Comparison of ENCODE assay signal across 18 cellular contexts in genomic region chr2:189171956-189172609, GRCh38. TPM values are rescaled to one million over a fixed set of nuclear protein-coding genes. Genes with fewer than 3 reads are reported as not detected.
DNase-seq lines count a peak whose midpoint lies in the region; ATAC-seq, FAIRE-seq and TF ChIP-seq lines count a peak whose summit lies in the region.
"Had no signal": no experiment of that assay in that cellular context is flagged by ENCODE, and none has a peak within 500 bp of the region (broad histone marks: within the 10 kb centered on the region; RNA-seq: fewer than 3 reads in every experiment).

No MANE protein-coding gene starts in this region.

- no peak for ATAC-seq in HG03342 (IDR thresholded peaks at IDR 0.05; ENCODE audit: unreplicated experiment)
- ATAC-seq in effector memory CD8-positive, alpha-beta T cell (replicated peaks), result no peak
- ATAC-seq: left colon had no signal

- peak overlapping the region; percentile 1 for H3K4me2 ChIP-seq in astrocyte (ENCODE audit: low read length)

- DNase-seq in NCI-H2227 treated with DMSO at 0.1 percent for 48 hours (lab: John Stamatoyannopoulos, UW) (peak; percentile 55), NCI-H2227 (lab: John Stamatoyannopoulos, UW; ENCODE audit: unreplicated experiment) (no peak), astrocyte (ENCODE audit: low read depth) (no peak), mesothelial cell of epicardium (ENCODE audit: low spot score in 2 of 2, unreplicated experiment in 2 of 2) (no peak), type B pancreatic cell (ENCODE audit: extremely low spot score, unreplicated experiment) (no peak), brain microvascular endothelial cell (no peak)
- no peak for DNase-seq in effector memory CD8-positive, alpha-beta T cell
- DNase-seq: amniotic stem cell; CD4-positive, CD25-positive, alpha-beta regulatory T cell; DMS79; hypothalamus; left colon; NCI-H146; NCI-H524; OCI-M1 had no signal

- no peak for TF ChIP-seq CTCF in astrocyte (IDR thresholded peaks at IDR 0.05; ENCODE audit: insufficient read depth, low read depth, low read length)
- TF ChIP-seq CTCF in mesothelial cell of epicardium (IDR thresholded peaks at IDR 0.05; ENCODE audit: unreplicated experiment), result peak; percentile 36
- peak; percentile 50 for TF ChIP-seq CTCF in type B pancreatic cell (conservative IDR thresholded peaks at IDR 0.05)
- TF ChIP-seq CTCF in brain microvascular endothelial cell (IDR thresholded peaks at IDR 0.05; ENCODE audit: low read depth, low read length, missing control alignments), result no peak

- no peak overlapping the region for H3K27ac Mint-ChIP-seq in astrocyte (ENCODE audit: unreplicated experiment)
- H3K27ac Mint-ChIP-seq in mesothelial cell of epicardium, result no peak overlapping the region
- H3K27ac Mint-ChIP-seq in type B pancreatic cell, result no peak overlapping the region
- H3K27ac Mint-ChIP-seq in effector memory CD8-positive, alpha-beta T cell, result no peak overlapping the region
- H3K27ac Mint-ChIP-seq: CD4-positive, CD25-positive, alpha-beta regulatory T cell had no signal

- H3K4me3 ChIP-seq in astrocyte (ENCODE audit: insufficient read depth, low read depth, low read length), result no peak overlapping the region
- no peak overlapping the region for H3K4me3 ChIP-seq in brain microvascular endothelial cell (ENCODE audit: low read depth, low read length)
- H3K4me3 ChIP-seq: esophagus muscularis mucosa had no signal

- in situ Hi-C loops in brain microvascular endothelial cell (cut with HindIII; ENCODE audit: low pct_ligation_motif_present, low sequenced_read_pairs), result no loop called here

- peaks cover 68% of the 10 kb centered on the region for H4K20me1 ChIP-seq in astrocyte (ENCODE audit: insufficient read depth, low read length)

- H2AFZ ChIP-seq in astrocyte (ENCODE audit: low read depth, low read length), result no peak overlapping the region

- H3K4me3 Mint-ChIP-seq in astrocyte (ENCODE audit: unreplicated experiment) (no peak overlapping the region), mesothelial cell of epicardium (no peak overlapping the region), type B pancreatic cell (no peak overlapping the region)
- no peak overlapping the region for H3K4me3 Mint-ChIP-seq in effector memory CD8-positive, alpha-beta T cell
- H3K4me3 Mint-ChIP-seq: CD4-positive, CD25-positive, alpha-beta regulatory T cell had no signal

- FAIRE-seq in astrocyte (lab: Jason Lieb, UNC), result no peak

- H3K9me3 ChIP-seq in astrocyte (ENCODE audit: insufficient read depth, low read depth, low read length), result no peaks in the 10 kb centered on the region

- H3K9me3 Mint-ChIP-seq in astrocyte (ENCODE audit: unreplicated experiment) (no peaks in the 10 kb centered on the region), mesothelial cell of epicardium (no peaks in the 10 kb centered on the region), type B pancreatic cell (no peaks in the 10 kb centered on the region)
- H3K9me3 Mint-ChIP-seq in effector memory CD8-positive, alpha-beta T cell, result no peaks in the 10 kb centered on the region

- H3K27me3 ChIP-seq in astrocyte (ENCODE audit: insufficient read depth, low read length) (no peaks in the 10 kb centered on the region), brain microvascular endothelial cell (replicated peaks) (no peaks in the 10 kb centered on the region)
- H3K27me3 ChIP-seq: esophagus muscularis mucosa had no signal

- H3K27me3 Mint-ChIP-seq in astrocyte (ENCODE audit: low read depth, unreplicated experiment), result no peaks in the 10 kb centered on the region
- H3K27me3 Mint-ChIP-seq in mesothelial cell of epicardium (ENCODE audit: low read depth), result no peaks in the 10 kb centered on the region
- no peaks in the 10 kb centered on the region for H3K27me3 Mint-ChIP-seq in type B pancreatic cell
- no peaks in the 10 kb centered on the region for H3K27me3 Mint-ChIP-seq in effector memory CD8-positive, alpha-beta T cell
- H3K27me3 Mint-ChIP-seq: CD4-positive, CD25-positive, alpha-beta regulatory T cell had no signal

- peaks cover 6% of the 10 kb centered on the region for H3K4me1 ChIP-seq in astrocyte (ENCODE audit: insufficient read depth, low read length)

- peaks cover 99% of the 10 kb centered on the region for H3K79me2 ChIP-seq in astrocyte (ENCODE audit: insufficient read depth, low read length)

- H3K36me3 Mint-ChIP-seq in astrocyte (ENCODE audit: low read depth, unreplicated experiment) (no peaks in the 10 kb centered on the region), mesothelial cell of epicardium (peaks cover 6% of the 10 kb centered on the region), type B pancreatic cell (no peaks in the 10 kb centered on the region)
- no peaks in the 10 kb centered on the region for H3K36me3 Mint-ChIP-seq in effector memory CD8-positive, alpha-beta T cell (ENCODE audit: insufficient read depth)
- H3K36me3 Mint-ChIP-seq: CD4-positive, CD25-positive, alpha-beta regulatory T cell had no signal

- no peak overlapping the region for H3K9ac ChIP-seq in astrocyte (ENCODE audit: low read length)

- H3K27ac ChIP-seq in astrocyte (ENCODE audit: low read depth, low read length) (no peak overlapping the region), brain microvascular endothelial cell (no peak overlapping the region)
- H3K27ac ChIP-seq: esophagus muscularis mucosa had no signal

- H3K4me1 Mint-ChIP-seq in astrocyte (ENCODE audit: low read depth, unreplicated experiment) (peaks cover 6% of the 10 kb centered on the region), mesothelial cell of epicardium (peaks cover 35% of the 10 kb centered on the region), type B pancreatic cell (ENCODE audit: unreplicated experiment) (peaks cover 5% of the 10 kb centered on the region)
- no peaks in the 10 kb centered on the region for H3K4me1 Mint-ChIP-seq in effector memory CD8-positive, alpha-beta T cell (ENCODE audit: low read depth in 2 of 2)
- H3K4me1 Mint-ChIP-seq: CD4-positive, CD25-positive, alpha-beta regulatory T cell had no signal

- peaks cover 30% of the 10 kb centered on the region for H3K36me3 ChIP-seq in astrocyte (ENCODE audit: insufficient read depth, low read length)
- peaks cover 14% of the 10 kb centered on the region for H3K36me3 ChIP-seq in brain microvascular endothelial cell (replicated peaks)
- H3K36me3 ChIP-seq: esophagus muscularis mucosa had no signal

RNA-seq across cellular contexts. Expression of gene COL5A2, which starts 7.5 kb away (rescaled TPM):
- total RNA-seq in astrocyte (429 and 580 TPM in 2 replicates), mesothelial cell of epicardium (438 to 472 TPM (median 459 TPM) in 3 replicates), type B pancreatic cell (ENCODE audit: low replicate concordance) (38.5 and 137 TPM in 2 replicates)
- total RNA-seq: HT-29 had no signal

Comparison
In these comparisons a context has a peak if more than half of its experiments do, and no peak if none do; other contexts are left out.
1. CTCF ChIP-seq: peak in mesothelial cell of epicardium (single experiment) and type B pancreatic cell (single experiment); none in astrocyte (single experiment) and brain microvascular endothelial cell (single experiment).